ENCODE assay signal across 9 cellular contexts in genomic region chr12:123388948-123389559, GRCh38.
DNase-seq lines count a peak whose midpoint lies in the region; ATAC-seq and FAIRE-seq lines count a peak whose summit lies in the region.
"Had no signal": no experiment of that assay in that cellular context is flagged by ENCODE, and none has a peak within 500 bp of the region (broad histone marks: within the 10 kb centered on the region; RNA-seq: fewer than 3 reads in every experiment).

No MANE protein-coding gene starts in this region.

- H3K9me3 ChIP-seq in neuron (ENCODE audit: low read length): no peaks in the 10 kb centered on the region

- H3K36me3 Mint-ChIP-seq in central memory CD8-positive, alpha-beta T cell (ENCODE audit: insufficient read depth): peaks cover 10% of the 10 kb centered on the region

- no peaks in the 10 kb centered on the region for H3K27me3 ChIP-seq in neuron (ENCODE audit: insufficient read depth, low read length)

- H3K4me3 ChIP-seq in GM08714 (ENCODE audit: low read length): peak overlapping the region; percentile 87; the same call in 1 of the 2 replicates
- H3K4me3 ChIP-seq in neuron (ENCODE audit: low read length): peak overlapping the region; percentile 55

- peaks cover 23% of the 10 kb centered on the region for H3K4me1 ChIP-seq in neuron (ENCODE audit: insufficient read depth, low read length)

- no peak for FAIRE-seq in urothelium cell line (lab: Jason Lieb, UNC)
- FAIRE-seq: islet of Langerhans had no signal

- H3K4me1 Mint-ChIP-seq in central memory CD8-positive, alpha-beta T cell: peaks cover 34% of the 10 kb centered on the region

- ATAC-seq in HG02759 (IDR thresholded peaks at IDR 0.05; ENCODE audit: unreplicated experiment) (peak; percentile 16), HG03280 (IDR thresholded peaks at IDR 0.05; ENCODE audit: unreplicated experiment) (no peak)
- peak; percentile 50 for ATAC-seq in central memory CD8-positive, alpha-beta T cell (replicated peaks; ENCODE audit: extremely low read depth, poor library complexity, severe bottlenecking)

- H3K4me3 Mint-ChIP-seq in central memory CD8-positive, alpha-beta T cell: peak overlapping the region; percentile 82

- H2AFZ ChIP-seq in neuron (ENCODE audit: low read depth, low read length): no peak overlapping the region

- DNase-seq in central memory CD8-positive, alpha-beta T cell (ENCODE audit: low spot score in 2 of 2): no peak
- DNase-seq in SW480 (ENCODE audit: low spot score) (no peak), urothelium cell line (ENCODE audit: low spot score) (no peak)
- DNase-seq in central memory CD4-positive, alpha-beta T cell: no peak

- H3K27me3 Mint-ChIP-seq in central memory CD8-positive, alpha-beta T cell: no peaks in the 10 kb centered on the region

- no peaks in the 10 kb centered on the region for H3K9me3 Mint-ChIP-seq in central memory CD8-positive, alpha-beta T cell

- no peak overlapping the region for H3K27ac Mint-ChIP-seq in central memory CD8-positive, alpha-beta T cell (ENCODE audit: low read depth)

- peaks cover 26% of the 10 kb centered on the region for H3K36me3 ChIP-seq in neuron (ENCODE audit: insufficient read depth, low read length)
